ENCODE assay signal across 22 cellular contexts in the genomic region with DNA sequence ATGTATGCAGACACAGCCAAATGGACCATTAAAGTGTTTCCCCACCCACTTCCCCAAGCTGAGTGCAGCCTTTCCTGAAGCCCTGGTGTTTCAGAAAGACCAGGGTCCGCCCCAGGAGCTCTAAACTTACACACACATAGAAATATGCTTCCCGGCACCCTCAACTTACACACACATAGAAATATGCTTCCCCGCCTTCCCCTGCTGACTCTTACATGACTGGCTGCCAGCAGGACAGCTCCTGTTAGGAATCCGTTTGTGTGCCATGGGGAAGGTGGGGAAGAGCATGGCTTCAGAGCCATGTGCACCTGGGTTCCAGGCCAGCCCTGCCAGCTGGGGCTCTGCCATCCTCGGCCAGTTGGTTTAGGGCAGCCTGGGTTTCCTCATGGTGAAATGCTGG. TPM values are rescaled to one million over a fixed set of nuclear protein-coding genes. Genes with fewer than 3 reads are reported as not detected.
DNase-seq lines count a peak whose midpoint lies in the region; ATAC-seq and TF ChIP-seq lines count a peak whose summit lies in the region.
"Had no signal": no experiment of that assay in that cellular context is flagged by ENCODE, and none has a peak within 500 bp of the region (broad histone marks: within the 10 kb centered on the region; RNA-seq: fewer than 3 reads in every experiment).

No MANE protein-coding gene starts in this region.

- H2BK12ac ChIP-seq in mesenchymal stem cell (ENCODE audit: low read length in 2 of 2): no peak overlapping the region
- no peak overlapping the region for H2BK12ac ChIP-seq in H9 (ENCODE audit: insufficient read length, low read depth, low read length)

- no peak for TF ChIP-seq RAD21 in IMR-90 (IDR thresholded peaks at IDR 0.05; ENCODE audit: low read length)

- H4K20me1 ChIP-seq in IMR-90 (ENCODE audit: insufficient read depth, low read length) (no peaks in the 10 kb centered on the region), mammary epithelial cell (ENCODE audit: insufficient read depth, low read length) (no peaks in the 10 kb centered on the region), H9 (ENCODE audit: control insufficient read depth, insufficient read depth, insufficient read length) (no peaks in the 10 kb centered on the region)

- no peaks in the 10 kb centered on the region for H3K9me3 ChIP-seq in IMR-90 (ENCODE audit: control insufficient read depth, insufficient read depth, low read length)
- no peaks in the 10 kb centered on the region for H3K9me3 ChIP-seq in mesenchymal stem cell (ENCODE audit: control insufficient read depth, low read length)
- H3K9me3 ChIP-seq in mammary epithelial cell (replicated peaks; ENCODE audit: insufficient read depth, low read length): no peaks in the 10 kb centered on the region
- H3K9me3 ChIP-seq in H9 (ENCODE audit: control insufficient read depth, low read depth, low read length): no peaks in the 10 kb centered on the region
- H3K9me3 ChIP-seq: adrenal gland, colonic mucosa had no signal

- no peak overlapping the region for H4K91ac ChIP-seq in IMR-90 (ENCODE audit: insufficient read depth, low read depth, low read length)
- H4K91ac ChIP-seq in mesenchymal stem cell (ENCODE audit: low read length): no peak overlapping the region
- H4K91ac ChIP-seq in H9 (ENCODE audit: insufficient read length, low read depth, low read length): no peak overlapping the region

- H2AFZ ChIP-seq in IMR-90 (replicated peaks; ENCODE audit: low read length, poor library complexity) (no peak overlapping the region), mesenchymal stem cell (ENCODE audit: low read depth, low read length) (no peak overlapping the region), mammary epithelial cell (ENCODE audit: low read depth, low read length) (no peak overlapping the region), H9 (ENCODE audit: low read length) (no peak overlapping the region)

- H3K4ac ChIP-seq in IMR-90 (ENCODE audit: low read depth, low read length): no peak overlapping the region
- H3K4ac ChIP-seq in mesenchymal stem cell (ENCODE audit: low read depth in 1 of 2, low read length in 2 of 2): no peak overlapping the region
- no peak overlapping the region for H3K4ac ChIP-seq in H9 (ENCODE audit: low read depth, low read length)

- WGBS in IMR-90 (ENCODE audit: extremely low coverage in 2 of 2, insufficient read length in 1 of 2), 2 experiments: no CpG with 5 or more reads among the region's 5 CpGs
- WGBS in mesenchymal stem cell: 85% methylated on average over 4 of the region's 5 CpGs
- 66% methylated on average over 5 of the region's 5 CpGs for WGBS in mammary epithelial cell (ENCODE audit: low coverage, missing lambda C conversion rate)
- no CpG with 5 or more reads among the region's 5 CpGs for WGBS in H9 (ENCODE audit: extremely low coverage, insufficient read length, low lambda C conversion rate)

- TF ChIP-seq POLR2A in IMR-90 (IDR thresholded peaks at IDR 0.05; ENCODE audit: low read depth, low read length): no peak

- H3K9me3 Mint-ChIP-seq in dendritic cell treated with granulocyte-macrophage colony-stimulating factor and Interleukin-4, amounts not matched to agents 40 ng/mL and 50 ng/mL, for 4 days: no peaks in the 10 kb centered on the region
- H3K9me3 Mint-ChIP-seq in H9: no peaks in the 10 kb centered on the region
- H3K9me3 Mint-ChIP-seq: activated B cell treated with CpG ODN at 0.5 μM for 24 hours, mesothelial cell of epicardium had no signal

- H2BK5ac ChIP-seq in IMR-90 (ENCODE audit: low read depth, low read length, poor library complexity, severe bottlenecking) (no peak overlapping the region), mesenchymal stem cell (ENCODE audit: low read depth, low read length, poor library complexity, severe bottlenecking) (peak overlapping the region; percentile 19), H9 (ENCODE audit: insufficient read length, low read length) (no peak overlapping the region)

- H3K4me3 Mint-ChIP-seq in dendritic cell treated with granulocyte-macrophage colony-stimulating factor and Interleukin-4, amounts not matched to agents 40 ng/mL and 50 ng/mL, for 4 days: no peak overlapping the region
- no peak overlapping the region for H3K4me3 Mint-ChIP-seq in H9
- H3K4me3 Mint-ChIP-seq: activated B cell treated with CpG ODN at 0.5 μM for 24 hours, mesothelial cell of epicardium had no signal

- peak overlapping the region; percentile 50 for H3K27ac Mint-ChIP-seq in dendritic cell treated with granulocyte-macrophage colony-stimulating factor and Interleukin-4, amounts not matched to agents 40 ng/mL and 50 ng/mL, for 4 days
- no peak overlapping the region for H3K27ac Mint-ChIP-seq in H9
- H3K27ac Mint-ChIP-seq: activated B cell treated with CpG ODN at 0.5 μM for 24 hours, mesothelial cell of epicardium had no signal

- DNase-seq in AG20443 (ENCODE audit: low spot score): peak; percentile 71
- peak; percentile 66 for DNase-seq in IMR-90
- no peak for DNase-seq in mesenchymal stem cell
- no peak for DNase-seq in mammary epithelial cell
- DNase-seq in H9: no peak
- no peak for DNase-seq in effector CD4-positive, alpha-beta T cell
- DNase-seq: activated B cell treated with CpG ODN at 0.5 μM for 24 hours; activated CD8-positive, alpha-beta memory T cell treated with anti-CD3 and anti-CD28 coated beads for 24 hours; adrenal gland; colonic mucosa; GF-D8; KBM-7; NCI-H2081; NCI-H510A treated with DMSO at 0.1 percent for 48 hours; SIG-M5; T-helper 2 cell had no signal

- no peaks in the 10 kb centered on the region for H3K36me3 Mint-ChIP-seq in dendritic cell treated with granulocyte-macrophage colony-stimulating factor and Interleukin-4, amounts not matched to agents 40 ng/mL and 50 ng/mL, for 4 days (ENCODE audit: low read depth)
- no peaks in the 10 kb centered on the region for H3K36me3 Mint-ChIP-seq in H9 (ENCODE audit: insufficient read depth in 1 of 3, low read depth in 3 of 3)
- H3K36me3 Mint-ChIP-seq: mesothelial cell of epicardium had no signal

- H2BK20ac ChIP-seq in IMR-90 (ENCODE audit: low read depth, low read length) (no peak overlapping the region), H9 (ENCODE audit: low read depth, low read length, poor library complexity, severe bottlenecking) (no peak overlapping the region)

- H4K5ac ChIP-seq in IMR-90 (ENCODE audit: low read depth, low read length) (no peak overlapping the region), H9 (ENCODE audit: insufficient read length, low read depth, low read length) (no peak overlapping the region)

- H3K27ac ChIP-seq in IMR-90 (ENCODE audit: insufficient read depth, low read length) (no peak overlapping the region), mesenchymal stem cell (ENCODE audit: low read length, poor library complexity, severe bottlenecking) (peak overlapping the region; percentile 59), mammary epithelial cell (ENCODE audit: insufficient read depth, low read depth, low read length) (no peak overlapping the region), H9 (ENCODE audit: insufficient read length, low read depth, low read length) (no peak overlapping the region)
- H3K27ac ChIP-seq: colonic mucosa, HL-60 had no signal

- peaks cover 74% of the 10 kb centered on the region for H3K4me1 Mint-ChIP-seq in dendritic cell treated with granulocyte-macrophage colony-stimulating factor and Interleukin-4, amounts not matched to agents 40 ng/mL and 50 ng/mL, for 4 days (ENCODE audit: low read depth)
- H3K4me1 Mint-ChIP-seq in H9: peaks cover 5 to 7% of the 10 kb centered on the region in 2 experiments

- peaks cover 8% of the 10 kb centered on the region for H3K9me1 ChIP-seq in IMR-90 (ENCODE audit: insufficient read depth, low read length)

- no peaks in the 10 kb centered on the region for H3K23me2 ChIP-seq in H9 (ENCODE audit: insufficient read length, low read depth, low read length, poor library complexity, severe bottlenecking)

- H2BK120ac ChIP-seq in IMR-90 (ENCODE audit: low read depth, low read length) (no peak overlapping the region), mesenchymal stem cell (ENCODE audit: low read depth, low read length) (no peak overlapping the region), H9 (ENCODE audit: low read depth, low read length, poor library complexity, severe bottlenecking) (no peak overlapping the region)

- POLR2A ChIA-PET in IMR-90 (lab: Charles Lee; ENCODE audit: unreplicated experiment): no interaction called here

- no peak overlapping the region for H3K23ac ChIP-seq in IMR-90 (ENCODE audit: low read depth, low read length)
- no peak overlapping the region for H3K23ac ChIP-seq in mesenchymal stem cell (ENCODE audit: low read length in 2 of 2)
- no peak overlapping the region for H3K23ac ChIP-seq in H9 (ENCODE audit: insufficient read length, low read depth, low read length)

- H3K79me1 ChIP-seq in IMR-90 (ENCODE audit: low read depth in 1 of 2, low read length in 2 of 2) (no peaks in the 10 kb centered on the region), mesenchymal stem cell (replicated peaks; ENCODE audit: low read length, poor library complexity, severe bottlenecking) (no peaks in the 10 kb centered on the region), H9 (ENCODE audit: insufficient read depth, low read depth, low read length, poor library complexity, severe bottlenecking) (no peaks in the 10 kb centered on the region)

- no peak overlapping the region for H3K14ac ChIP-seq in IMR-90 (replicated peaks; ENCODE audit: low read depth, low read length)
- no peak overlapping the region for H3K14ac ChIP-seq in mesenchymal stem cell (ENCODE audit: low read length in 2 of 2)
- no peak overlapping the region for H3K14ac ChIP-seq in H9 (ENCODE audit: insufficient read depth, low read length)

- H2BK15ac ChIP-seq in IMR-90 (ENCODE audit: low read depth, low read length): no peak overlapping the region
- H2BK15ac ChIP-seq in mesenchymal stem cell (ENCODE audit: low read depth, poor library complexity, severe bottlenecking): no peak overlapping the region
- H2BK15ac ChIP-seq in H9 (ENCODE audit: low read depth, low read length): no peak overlapping the region

- H3K4me3 ChIP-seq in IMR-90 (ENCODE audit: insufficient read depth, low read depth, low read length): no peak overlapping the region
- no peak overlapping the region for H3K4me3 ChIP-seq in mesenchymal stem cell (ENCODE audit: insufficient read depth in 1 of 2, low read depth in 1 of 2, low read length in 2 of 2)
- H3K4me3 ChIP-seq in mammary epithelial cell (replicated peaks in 1 of 3; ENCODE audit: insufficient read depth in 1 of 3, low read depth in 2 of 3, low read length in 3 of 3): no peak overlapping the region
- H3K4me3 ChIP-seq: adrenal gland, colonic mucosa had no signal

- no peak overlapping the region for H2AK9ac ChIP-seq in IMR-90 (replicated peaks; ENCODE audit: low read depth, low read length, poor library complexity)

- in situ Hi-C loops in IMR-90 (cut with MboI; ENCODE audit: low sequenced_read_pairs): loop anchor here (10.0 to 25.0 kb wide), 2 partner anchors 895 to 1058 kb away; no protein-coding TSS in a partner anchor
- in situ Hi-C loops in mammary epithelial cell (cut with MboI; ENCODE audit: low sequenced_read_pairs in 2 of 2): loop anchor here (10.0 to 25.0 kb wide), 2 partner anchors 633 to 635 kb away; no protein-coding TSS in a partner anchor

- H3K79me2 ChIP-seq in mammary epithelial cell (ENCODE audit: insufficient read depth, low read length) (no peaks in the 10 kb centered on the region), H9 (ENCODE audit: insufficient read depth, low read length) (no peaks in the 10 kb centered on the region)

- intact Hi-C loops in IMR-90 (cut with micrococcal nuclease): loop anchor here (10.0 kb wide), 1 partner anchor 495 kb away; no protein-coding TSS in a partner anchor
- intact Hi-C loops in dendritic cell treated with granulocyte-macrophage colony-stimulating factor and Interleukin-4, amounts not matched to agents 40 ng/mL and 50 ng/mL, for 4 days (cut with micrococcal nuclease): loop anchor here (10.0 kb wide), 1 partner anchor 635 kb away; no protein-coding TSS in a partner anchor
- intact Hi-C loops in mammary epithelial cell (cut with micrococcal nuclease): loop anchor here (5.0 to 10.0 kb wide), 2 partner anchors 112 to 905 kb away; no protein-coding TSS in a partner anchor

- CTCF ChIA-PET in IMR-90 (lab: Yijun Ruan, JAX) (no interaction called here), mammary epithelial cell (lab: Charles Lee; ENCODE audit: low non-redundant PET) (interaction anchor here (0.6 kb wide), 1 partner anchor 9 kb away, joined by 3 read pairs; no protein-coding TSS in a partner anchor)

- ATAC-seq in IMR-90 (ENCODE audit: low read depth) (no peak; the same call in 1 of the 2 replicates), GM18909 (IDR thresholded peaks at IDR 0.05; ENCODE audit: poor library complexity, unreplicated experiment) (no peak)

- H3K56ac ChIP-seq in IMR-90 (ENCODE audit: extremely low read depth, insufficient read depth, low read length): no peak overlapping the region
- no peak overlapping the region for H3K56ac ChIP-seq in H9 (ENCODE audit: insufficient read length, low read depth, low read length)

- H3K27me3 Mint-ChIP-seq in dendritic cell treated with granulocyte-macrophage colony-stimulating factor and Interleukin-4, amounts not matched to agents 40 ng/mL and 50 ng/mL, for 4 days: peaks cover 9% of the 10 kb centered on the region
- peaks cover 44% of the 10 kb centered on the region for H3K27me3 Mint-ChIP-seq in H9 (ENCODE audit: low read depth)

- H2AK5ac ChIP-seq in IMR-90 (ENCODE audit: low read depth, low read length) (no peak overlapping the region), mesenchymal stem cell (ENCODE audit: low read length, severe bottlenecking) (peak overlapping the region; percentile 40), H9 (ENCODE audit: insufficient read length, low read length) (no peak overlapping the region)

- H3T11ph ChIP-seq in H9 (ENCODE audit: low read length): no peak overlapping the region

- H3K9ac ChIP-seq in IMR-90 (ENCODE audit: low read depth, low read length): no peak overlapping the region
- H3K9ac ChIP-seq in mesenchymal stem cell (ENCODE audit: low read length): peak overlapping the region; percentile 39
- no peak overlapping the region for H3K9ac ChIP-seq in mammary epithelial cell (ENCODE audit: insufficient read depth, low read length)
- no peak overlapping the region for H3K9ac ChIP-seq in H9 (ENCODE audit: extremely low read depth, insufficient read length, low read length)

- H3K36me3 ChIP-seq in IMR-90 (ENCODE audit: control insufficient read depth, insufficient read depth, low read length): no peaks in the 10 kb centered on the region
- peaks cover 0 to 4% of the 10 kb centered on the region in 2 experiments for H3K36me3 ChIP-seq in mesenchymal stem cell (ENCODE audit: control insufficient read depth in 1 of 2, insufficient read depth in 2 of 2, low read depth in 1 of 2, low read length in 2 of 2)
- H3K36me3 ChIP-seq in mammary epithelial cell (ENCODE audit: insufficient read depth, low read length): no peaks in the 10 kb centered on the region
- H3K36me3 ChIP-seq: adrenal gland, colonic mucosa had no signal

- BruUV-seq in IMR-90 (replicated peaks; lab: Mats Ljungman, UMichigan) (no TSS peak), mammary epithelial cell (replicated peaks; lab: Mats Ljungman, UMichigan) (no TSS peak)

- dilution Hi-C loops in IMR-90 (cut with HindIII; ENCODE audit: low sequenced_read_pairs, unreplicated experiment) (loop anchor here (25.0 kb wide), 1 partner anchor 483 kb away; no protein-coding TSS in a partner anchor), mammary epithelial cell (cut with HindIII; ENCODE audit: low sequenced_read_pairs) (no loop called here)

- H3K18ac ChIP-seq in IMR-90 (ENCODE audit: low read depth, low read length) (no peak overlapping the region), mesenchymal stem cell (ENCODE audit: low read depth in 1 of 2, low read length in 2 of 2) (no peak overlapping the region), H9 (ENCODE audit: insufficient read length, low read depth, low read length) (no peak overlapping the region)

- H4K8ac ChIP-seq in IMR-90 (ENCODE audit: low read depth in 2 of 2, low read length in 2 of 2) (no peak overlapping the region), mesenchymal stem cell (ENCODE audit: low read length) (no peak overlapping the region), H9 (replicated peaks; ENCODE audit: insufficient read length, low read depth, low read length) (no peak overlapping the region)

- TF ChIP-seq CTCF in IMR-90 (conservative IDR thresholded peaks at IDR 0.05; ENCODE audit: low read depth, low read length): no peak
- TF ChIP-seq CTCF in mammary epithelial cell (conservative IDR thresholded peaks at IDR 0.05 in 1 of 2, IDR thresholded peaks at IDR 0.05 in 1 of 2; ENCODE audit: extremely low read depth in 1 of 2, insufficient read depth in 1 of 2, low read depth in 1 of 2, low read length in 2 of 2): no peak
- no peak for TF ChIP-seq CTCF in H9 (conservative IDR thresholded peaks at IDR 0.05)

- H3K4me1 ChIP-seq in IMR-90 (ENCODE audit: control insufficient read depth, insufficient read depth, low read length): peaks cover 12% of the 10 kb centered on the region
- H3K4me1 ChIP-seq in mesenchymal stem cell (ENCODE audit: control insufficient read depth, insufficient read depth, low read depth, low read length): peaks cover 28% of the 10 kb centered on the region
- peaks cover 17% of the 10 kb centered on the region for H3K4me1 ChIP-seq in mammary epithelial cell (ENCODE audit: insufficient read depth, low read length)
- no peaks in the 10 kb centered on the region for H3K4me1 ChIP-seq in H9 (ENCODE audit: insufficient read depth, low read length)

- H3K27me3 ChIP-seq in IMR-90 (ENCODE audit: control insufficient read depth, insufficient read depth, low read length): no peaks in the 10 kb centered on the region
- no peaks in the 10 kb centered on the region for H3K27me3 ChIP-seq in mesenchymal stem cell (ENCODE audit: control insufficient read depth in 1 of 2, insufficient read depth in 1 of 2, low read length in 2 of 2)
- no peaks in the 10 kb centered on the region for H3K27me3 ChIP-seq in mammary epithelial cell (ENCODE audit: insufficient read depth, low read length)
- peaks cover 2% of the 10 kb centered on the region; the same call in 1 of the 2 replicates for H3K27me3 ChIP-seq in H9 (ENCODE audit: insufficient read depth, low read length)
- H3K27me3 ChIP-seq: adrenal gland, colonic mucosa had no signal

- no peak overlapping the region for H3K4me2 ChIP-seq in IMR-90 (ENCODE audit: low read depth, low read length)
- no peak overlapping the region for H3K4me2 ChIP-seq in mesenchymal stem cell (ENCODE audit: low read length, poor library complexity, severe bottlenecking)
- H3K4me2 ChIP-seq in mammary epithelial cell (ENCODE audit: insufficient read depth, low read depth, low read length): no peak overlapping the region
- H3K4me2 ChIP-seq in H9 (ENCODE audit: insufficient read depth, insufficient read length, low read length): no peak overlapping the region

RNA-seq across cellular contexts. Expression of a gene that starts 3.6 kb away (rescaled TPM):
- 1.9 and 3.6 TPM in 2 replicates for total RNA-seq in IMR-90 (2012; rRNA removed)
- polyA plus RNA-seq in IMR-90 (2012; rRNA removed): 13.2 and 13.8 TPM in 2 replicates
- polyA plus RNA-seq in IMR-90 (2012; cell fraction: cytosol; rRNA removed): 20.2 and 52.4 TPM in 2 replicates
- polyA plus RNA-seq in IMR-90 (2012; cell fraction: nucleus; rRNA removed; ENCODE audit: low replicate concordance): 7.8 and 10.6 TPM in 2 replicates
- polyA plus RNA-seq in mesenchymal stem cell (2013, experiment 1 of 2): 0.51 TPM
- 0.70 TPM for polyA plus RNA-seq in mesenchymal stem cell (2013, experiment 2 of 2)
- under 1 TPM in 1 of 2 donors, not detected in 1; 0.33 TPM for total RNA-seq in mammary epithelial cell
- polyA plus RNA-seq in mammary epithelial cell: 0.11 TPM
- polyA minus RNA-seq in mammary epithelial cell: not detected
- total RNA-seq in H9 (2021): not detected in 2 replicates
- total RNA-seq: activated B cell treated with CpG ODN at 0.5 μM for 24 hours, epithelial cell of proximal tubule had no signal
- polyA plus RNA-seq: keratinocyte had no signal

RNA-seq across cellular contexts. Expression of a gene that starts 53.6 kb away (rescaled TPM):
- total RNA-seq in IMR-90 (2012; rRNA removed) (62.2 and 96.9 TPM in 2 replicates), mammary epithelial cell (10 to 100 TPM; 34.5 to 59.8 TPM), H9 (2021) (86.6 and 88.7 TPM in 2 replicates)
- polyA plus RNA-seq in IMR-90 (2012; rRNA removed) (52.8 and 61.6 TPM in 2 replicates), mammary epithelial cell (93.4 TPM)
- polyA plus RNA-seq in IMR-90 (2012; cell fraction: cytosol; rRNA removed): 39.4 and 46.8 TPM in 2 replicates
- 22.4 and 65.7 TPM in 2 replicates for polyA plus RNA-seq in IMR-90 (2012; cell fraction: nucleus; rRNA removed; ENCODE audit: low replicate concordance)
- polyA plus RNA-seq in mesenchymal stem cell (2013, experiment 1 of 2): 26.9 TPM
- polyA plus RNA-seq in mesenchymal stem cell (2013, experiment 2 of 2): 28.5 TPM
- polyA minus RNA-seq in mammary epithelial cell: 50.0 TPM

RNA-seq across cellular contexts. Expression of a gene that starts 53.7 kb away (rescaled TPM):
- total RNA-seq in IMR-90 (2012; rRNA removed): 57.2 and 57.7 TPM in 2 replicates
- polyA plus RNA-seq in IMR-90 (2012; rRNA removed): 58.0 and 59.6 TPM in 2 replicates
- 36.8 and 44.6 TPM in 2 replicates for polyA plus RNA-seq in IMR-90 (2012; cell fraction: cytosol; rRNA removed)
- polyA plus RNA-seq in IMR-90 (2012; cell fraction: nucleus; rRNA removed; ENCODE audit: low replicate concordance): 30.2 and 63.6 TPM in 2 replicates
- polyA plus RNA-seq in mesenchymal stem cell (2013, experiment 1 of 2): 38.5 TPM
- 39.8 TPM for polyA plus RNA-seq in mesenchymal stem cell (2013, experiment 2 of 2)
- total RNA-seq in mammary epithelial cell: 100 to 1,000 TPM in 1 of 2 donors, 10 to 100 TPM in 1; 85.7 to 106 TPM
- 192 TPM for polyA plus RNA-seq in mammary epithelial cell
- 314 TPM for polyA minus RNA-seq in mammary epithelial cell
- 58.3 and 71.3 TPM in 2 replicates for total RNA-seq in H9 (2021)

Comparison
In these comparisons a context has a peak if more than half of its experiments do, and no peak if none do; other contexts are left out.
1. DNase-seq: peak in AG20443 (single experiment) and IMR-90 (single experiment); none in mesenchymal stem cell (single experiment), mammary epithelial cell (single experiment), H9 (single experiment) and effector CD4-positive, alpha-beta T cell (single experiment).